Comparison of ENCODE assay signal across 8 cellular contexts in genomic region chr15:63504247-63504978, GRCh38.
DNase-seq lines count a peak whose midpoint lies in the region; ATAC-seq lines count a peak whose summit lies in the region.

Gene USP3 (plus strand): TSS chr15:63504593. CDS start chr15:63504740, 147 bp downstream.

- H3K27ac ChIP-seq in caudate nucleus (ENCODE audit: low read depth, low read length): peak within 1 kb of the TSS; percentile 83

- peak; percentile 90 for DNase-seq in AG08396 (ENCODE audit: low spot score)
- DNase-seq in NCI-H345 treated with DMSO at 0.1 percent for 48 hours (lab: John Stamatoyannopoulos, UW; ENCODE audit: unreplicated experiment): peak; percentile 48
- DNase-seq in activated CD4-positive, CD25-positive, alpha-beta regulatory T cell (lab: John Stamatoyannopoulos, UW): peak; percentile 85 to 91 (median 87)
- peak in 60 of 61 donors; percentile 53 to 96 (median 90) for DNase-seq in caudate nucleus (lab: John Stamatoyannopoulos, UW)
- DNase-seq in iris pigment epithelial cell (ENCODE audit: low read depth): peak; percentile 97
- DNase-seq in stimulated activated CD4-positive, alpha-beta T cell treated with anti-CD3 and anti-CD28 coated beads, Interleukin-12 subunit alpha, Interleukin-12 subunit beta, amount 100 ng/mL, for 24 hours (ENCODE audit: low read depth in 2 of 2): peak; percentile 88 to 90

- ATAC-seq in GM18909 (IDR thresholded peaks at IDR 0.05; ENCODE audit: poor library complexity, unreplicated experiment): peak; percentile 48
- ATAC-seq in HG03175 (IDR thresholded peaks at IDR 0.05; ENCODE audit: unreplicated experiment): peak; percentile 46

Comparison
In these comparisons a context has a peak if more than half of its experiments do, and no peak if none do; other contexts are left out.
1. Peak in every context shown above with its lines: DNase-seq, ATAC-seq and H3K27ac ChIP-seq.